ENCODE assay signal across 24 cellular contexts in the genomic region with DNA sequence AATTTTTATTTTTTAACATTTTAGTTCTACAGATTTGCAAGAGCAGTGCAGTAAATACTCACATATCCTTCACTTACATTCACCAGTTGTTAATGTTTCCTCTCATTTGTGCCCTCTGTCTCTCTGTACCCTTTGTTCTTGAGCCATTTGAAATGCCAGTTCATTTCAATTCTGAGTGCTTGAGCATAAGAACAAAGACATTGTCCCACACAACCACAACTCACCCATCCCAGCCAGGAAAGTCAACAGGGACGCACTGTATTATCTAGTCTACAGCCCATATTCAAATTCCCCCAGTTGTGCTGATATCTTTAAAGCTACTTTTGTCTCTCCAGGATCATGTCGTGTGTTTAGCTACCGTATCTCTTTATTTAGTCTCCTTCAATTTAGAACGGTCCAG.
"Had no signal": no experiment of that assay in that cellular context is flagged by ENCODE, and none has a peak within 500 bp of the region (broad histone marks: within the 10 kb centered on the region; RNA-seq: fewer than 3 reads in every experiment).

No MANE protein-coding gene starts in this region.

- DNase-seq: activated CD4-positive, alpha-beta memory T cell treated with anti-CD3 and anti-CD28 coated beads for 36 hours; activated CD4-positive, alpha-beta T cell treated with anti-CD3 and anti-CD28 coated beads for 36 hours; activated CD4-positive, alpha-beta T cell treated with anti-CD3 and anti-CD28 coated beads, Interleukin-2, amount 10 ng/mL, durations not matched to agents 24 days and 14 days; activated CD4-positive, CD25-positive, alpha-beta regulatory T cell; activated CD4-positive, CD25-positive, alpha-beta regulatory T cell treated with anti-CD3 and anti-CD28 coated beads, Interleukin-2, amount 50 U/mL, for 72 hours; activated CD8-positive, alpha-beta memory T cell treated with anti-CD3 and anti-CD28 coated beads, Interleukin-2, amount 10 ng/mL, durations not matched to agents 7 days and 5 days; activated CD8-positive, alpha-beta memory T cell treated with anti-CD3 and anti-CD28 coated beads, Interleukin-2, amount 50 U/mL, for 4 hours; activated CD8-positive, alpha-beta T cell treated with anti-CD3 and anti-CD28 coated beads, Interleukin-2, amount 10 ng/mL, durations not matched to agents 7 days and 5 days; activated gamma-delta T cell; activated naive CD4-positive, alpha-beta T cell; activated naive CD4-positive, alpha-beta T cell treated with anti-CD3 and anti-CD28 coated beads, Interleukin-2, amount 10 ng/mL, durations not matched to agents 7 days and 5 days; activated naive CD8-positive, alpha-beta T cell treated with anti-CD3 and anti-CD28 coated beads, Interleukin-2, amount 10 ng/mL, durations not matched to agents 7 days and 5 days; activated T-cell treated with anti-CD3 and anti-CD28 coated beads, Interleukin-2, amount 50 U/mL, for 1 hour; activated T-cell treated with anti-CD3 and anti-CD28 coated beads, Interleukin-2, amount 50 U/mL, for 72 hours; brain microvascular endothelial cell; dorsolateral prefrontal cortex; effector memory CD4-positive, alpha-beta T cell; endodermal cell; foreskin fibroblast; glutamatergic neuron; heart left ventricle; T-helper 2 cell had no signal

- ATAC-seq: activated CD4-positive, alpha-beta T cell treated with anti-CD3 and anti-CD28 coated beads for 36 hours; activated CD8-positive, alpha-beta memory T cell treated with anti-CD3 and anti-CD28 coated beads, Interleukin-2, amount 10 ng/mL, durations not matched to agents 7 days and 5 days; activated CD8-positive, alpha-beta T cell treated with anti-CD3 and anti-CD28 coated beads, Interleukin-2, amount 10 ng/mL, durations not matched to agents 7 days and 5 days; activated naive CD4-positive, alpha-beta T cell treated with anti-CD3 and anti-CD28 coated beads, Interleukin-2, amount 50 U/mL, for 72 hours; esophagus mucosa; heart left ventricle had no signal
